Comparison of ENCODE assay signal across 2 cellular contexts in the genomic region with DNA sequence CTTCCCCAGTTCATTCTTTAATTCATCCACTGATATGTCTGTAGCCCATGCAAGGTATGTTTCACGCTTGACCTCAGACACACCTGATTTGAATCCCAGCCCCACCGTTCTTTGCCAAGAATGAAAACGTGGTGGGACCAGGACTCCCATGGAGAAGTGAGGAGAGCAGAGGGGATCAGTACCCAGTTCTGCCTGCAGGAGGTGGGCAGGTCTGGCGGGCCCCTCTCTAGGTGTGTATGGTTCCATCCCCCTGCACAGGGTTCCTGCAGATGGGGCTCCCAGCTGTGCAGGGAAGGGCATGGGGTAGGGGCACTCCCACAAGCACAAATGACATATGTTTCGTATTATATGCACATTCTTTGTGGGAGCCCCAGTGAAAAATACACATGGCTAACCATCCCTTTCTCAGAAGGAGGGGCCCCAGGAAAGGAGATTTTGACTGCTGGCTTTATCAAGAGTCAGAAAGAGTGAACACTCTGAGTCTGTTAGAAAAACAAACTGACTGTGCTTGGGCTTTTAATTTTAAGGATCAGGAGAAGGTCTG.
TF ChIP-seq lines count a peak whose summit lies in the region.

No MANE protein-coding gene starts in this region.

TF ChIP-seq in HEK293T, 16 proteins besides CTCF, POLR2A, EP300 and RAD21:
- TF ChIP-seq, protein P1, sequence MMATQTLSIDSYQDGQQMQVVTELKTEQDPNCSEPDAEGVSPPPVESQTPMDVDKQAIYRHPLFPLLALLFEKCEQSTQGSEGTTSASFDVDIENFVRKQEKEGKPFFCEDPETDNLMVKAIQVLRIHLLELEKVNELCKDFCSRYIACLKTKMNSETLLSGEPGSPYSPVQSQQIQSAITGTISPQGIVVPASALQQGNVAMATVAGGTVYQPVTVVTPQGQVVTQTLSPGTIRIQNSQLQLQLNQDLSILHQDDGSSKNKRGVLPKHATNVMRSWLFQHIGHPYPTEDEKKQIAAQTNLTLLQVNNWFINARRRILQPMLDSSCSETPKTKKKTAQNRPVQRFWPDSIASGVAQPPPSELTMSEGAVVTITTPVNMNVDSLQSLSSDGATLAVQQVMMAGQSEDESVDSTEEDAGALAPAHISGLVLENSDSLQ (IDR thresholded peaks at IDR 0.05), result no peak
- TF ChIP-seq CTBP1 (IDR thresholded peaks at IDR 0.05; ENCODE audit: borderline replicate concordance) (no peak), LEF1 (IDR thresholded peaks at IDR 0.05; ENCODE audit: borderline replicate concordance) (no peak), NFRKB (IDR thresholded peaks at IDR 0.05) (no peak), ARNT (IDR thresholded peaks at IDR 0.05) (no peak), FOXK2 (IDR thresholded peaks at IDR 0.05) (no peak), ZNF384 (IDR thresholded peaks at IDR 0.05) (no peak), BHLHE40 (IDR thresholded peaks at IDR 0.05; ENCODE audit: borderline replicate concordance) (no peak), FOXA1 (IDR thresholded peaks at IDR 0.05) (no peak), L3MBTL2 (conservative IDR thresholded peaks at IDR 0.05) (no peak), HDGF (IDR thresholded peaks at IDR 0.05; ENCODE audit: borderline replicate concordance) (no peak), SUZ12 (IDR thresholded peaks at IDR 0.05) (no peak), FOXM1 (IDR thresholded peaks at IDR 0.05; ENCODE audit: borderline replicate concordance) (no peak), ELF4 (IDR thresholded peaks at IDR 0.05) (no peak), SP1 (IDR thresholded peaks at IDR 0.05) (no peak), TARDBP (IDR thresholded peaks at IDR 0.05) (no peak)

TF ChIP-seq in GM12878, 131 proteins besides CTCF, POLR2A, EP300 and RAD21:
- TF ChIP-seq, protein P2, sequence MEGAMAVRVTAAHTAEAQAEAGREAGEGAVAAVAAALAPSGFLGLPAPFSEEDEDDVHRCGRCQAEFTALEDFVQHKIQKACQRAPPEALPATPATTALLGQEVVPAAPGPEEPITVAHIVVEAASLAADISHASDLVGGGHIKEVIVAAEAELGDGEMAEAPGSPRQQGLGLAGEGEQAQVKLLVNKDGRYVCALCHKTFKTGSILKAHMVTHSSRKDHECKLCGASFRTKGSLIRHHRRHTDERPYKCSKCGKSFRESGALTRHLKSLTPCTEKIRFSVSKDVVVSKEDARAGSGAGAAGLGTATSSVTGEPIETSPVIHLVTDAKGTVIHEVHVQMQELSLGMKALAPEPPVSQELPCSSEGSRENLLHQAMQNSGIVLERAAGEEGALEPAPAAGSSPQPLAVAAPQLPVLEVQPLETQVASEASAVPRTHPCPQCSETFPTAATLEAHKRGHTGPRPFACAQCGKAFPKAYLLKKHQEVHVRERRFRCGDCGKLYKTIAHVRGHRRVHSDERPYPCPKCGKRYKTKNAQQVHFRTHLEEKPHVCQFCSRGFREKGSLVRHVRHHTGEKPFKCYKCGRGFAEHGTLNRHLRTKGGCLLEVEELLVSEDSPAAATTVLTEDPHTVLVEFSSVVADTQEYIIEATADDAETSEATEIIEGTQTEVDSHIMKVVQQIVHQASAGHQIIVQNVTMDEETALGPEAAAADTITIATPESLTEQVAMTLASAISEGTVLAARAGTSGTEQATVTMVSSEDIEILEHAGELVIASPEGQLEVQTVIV (IDR thresholded peaks at IDR 0.05; ENCODE audit: borderline replicate concordance, partially characterized antibody), result no peak
- TF ChIP-seq KLF5 (IDR thresholded peaks at IDR 0.05; ENCODE audit: partially characterized antibody) (no peak), MEF2A (IDR thresholded peaks at IDR 0.05; ENCODE audit: insufficient read depth, low read depth, low read length) (no peak), PAX8 (IDR thresholded peaks at IDR 0.05) (no peak), TCF12 (IDR thresholded peaks at IDR 0.05; ENCODE audit: low read depth, low read length) (no peak), CBX3 (IDR thresholded peaks at IDR 0.05; ENCODE audit: borderline replicate concordance, low read depth) (no peak), HDAC6 (IDR thresholded peaks at IDR 0.05; ENCODE audit: unreplicated experiment) (no peak), SMAD5 (IDR thresholded peaks at IDR 0.05; ENCODE audit: low read depth) (no peak), TARDBP (IDR thresholded peaks at IDR 0.05; ENCODE audit: borderline replicate concordance) (no peak), NFIC (IDR thresholded peaks at IDR 0.05; ENCODE audit: low read depth, low read length) (no peak), SIN3A (IDR thresholded peaks at IDR 0.05; ENCODE audit: low read depth, low read length) (no peak), ZNF207 (IDR thresholded peaks at IDR 0.05; ENCODE audit: borderline replicate concordance) (no peak)
- TF ChIP-seq, protein P3, sequence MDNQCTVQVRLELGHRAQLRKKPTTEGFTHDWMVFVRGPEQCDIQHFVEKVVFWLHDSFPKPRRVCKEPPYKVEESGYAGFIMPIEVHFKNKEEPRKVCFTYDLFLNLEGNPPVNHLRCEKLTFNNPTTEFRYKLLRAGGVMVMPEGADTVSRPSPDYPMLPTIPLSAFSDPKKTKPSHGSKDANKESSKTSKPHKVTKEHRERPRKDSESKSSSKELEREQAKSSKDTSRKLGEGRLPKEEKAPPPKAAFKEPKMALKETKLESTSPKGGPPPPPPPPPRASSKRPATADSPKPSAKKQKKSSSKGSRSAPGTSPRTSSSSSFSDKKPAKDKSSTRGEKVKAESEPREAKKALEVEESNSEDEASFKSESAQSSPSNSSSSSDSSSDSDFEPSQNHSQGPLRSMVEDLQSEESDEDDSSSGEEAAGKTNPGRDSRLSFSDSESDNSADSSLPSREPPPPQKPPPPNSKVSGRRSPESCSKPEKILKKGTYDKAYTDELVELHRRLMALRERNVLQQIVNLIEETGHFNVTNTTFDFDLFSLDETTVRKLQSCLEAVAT (IDR thresholded peaks at IDR 0.05), result no peak
- TF ChIP-seq, protein P4, sequence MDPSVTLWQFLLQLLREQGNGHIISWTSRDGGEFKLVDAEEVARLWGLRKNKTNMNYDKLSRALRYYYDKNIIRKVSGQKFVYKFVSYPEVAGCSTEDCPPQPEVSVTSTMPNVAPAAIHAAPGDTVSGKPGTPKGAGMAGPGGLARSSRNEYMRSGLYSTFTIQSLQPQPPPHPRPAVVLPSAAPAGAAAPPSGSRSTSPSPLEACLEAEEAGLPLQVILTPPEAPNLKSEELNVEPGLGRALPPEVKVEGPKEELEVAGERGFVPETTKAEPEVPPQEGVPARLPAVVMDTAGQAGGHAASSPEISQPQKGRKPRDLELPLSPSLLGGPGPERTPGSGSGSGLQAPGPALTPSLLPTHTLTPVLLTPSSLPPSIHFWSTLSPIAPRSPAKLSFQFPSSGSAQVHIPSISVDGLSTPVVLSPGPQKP (IDR thresholded peaks at IDR 0.05; ENCODE audit: low read depth, low read length), result no peak
- TF ChIP-seq, protein P5, sequence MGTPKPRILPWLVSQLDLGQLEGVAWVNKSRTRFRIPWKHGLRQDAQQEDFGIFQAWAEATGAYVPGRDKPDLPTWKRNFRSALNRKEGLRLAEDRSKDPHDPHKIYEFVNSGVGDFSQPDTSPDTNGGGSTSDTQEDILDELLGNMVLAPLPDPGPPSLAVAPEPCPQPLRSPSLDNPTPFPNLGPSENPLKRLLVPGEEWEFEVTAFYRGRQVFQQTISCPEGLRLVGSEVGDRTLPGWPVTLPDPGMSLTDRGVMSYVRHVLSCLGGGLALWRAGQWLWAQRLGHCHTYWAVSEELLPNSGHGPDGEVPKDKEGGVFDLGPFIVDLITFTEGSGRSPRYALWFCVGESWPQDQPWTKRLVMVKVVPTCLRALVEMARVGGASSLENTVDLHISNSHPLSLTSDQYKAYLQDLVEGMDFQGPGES (IDR thresholded peaks at IDR 0.05), result no peak
- TF ChIP-seq, protein P6, sequence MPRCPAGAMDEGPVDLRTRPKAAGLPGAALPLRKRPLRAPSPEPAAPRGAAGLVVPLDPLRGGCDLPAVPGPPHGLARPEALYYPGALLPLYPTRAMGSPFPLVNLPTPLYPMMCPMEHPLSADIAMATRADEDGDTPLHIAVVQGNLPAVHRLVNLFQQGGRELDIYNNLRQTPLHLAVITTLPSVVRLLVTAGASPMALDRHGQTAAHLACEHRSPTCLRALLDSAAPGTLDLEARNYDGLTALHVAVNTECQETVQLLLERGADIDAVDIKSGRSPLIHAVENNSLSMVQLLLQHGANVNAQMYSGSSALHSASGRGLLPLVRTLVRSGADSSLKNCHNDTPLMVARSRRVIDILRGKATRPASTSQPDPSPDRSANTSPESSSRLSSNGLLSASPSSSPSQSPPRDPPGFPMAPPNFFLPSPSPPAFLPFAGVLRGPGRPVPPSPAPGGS (IDR thresholded peaks at IDR 0.05; ENCODE audit: borderline replicate concordance, insufficient read depth, low read depth, low read length, poor library complexity, severe bottlenecking), result no peak
